ENCODE assay signal across 8 cellular contexts in the genomic region with DNA sequence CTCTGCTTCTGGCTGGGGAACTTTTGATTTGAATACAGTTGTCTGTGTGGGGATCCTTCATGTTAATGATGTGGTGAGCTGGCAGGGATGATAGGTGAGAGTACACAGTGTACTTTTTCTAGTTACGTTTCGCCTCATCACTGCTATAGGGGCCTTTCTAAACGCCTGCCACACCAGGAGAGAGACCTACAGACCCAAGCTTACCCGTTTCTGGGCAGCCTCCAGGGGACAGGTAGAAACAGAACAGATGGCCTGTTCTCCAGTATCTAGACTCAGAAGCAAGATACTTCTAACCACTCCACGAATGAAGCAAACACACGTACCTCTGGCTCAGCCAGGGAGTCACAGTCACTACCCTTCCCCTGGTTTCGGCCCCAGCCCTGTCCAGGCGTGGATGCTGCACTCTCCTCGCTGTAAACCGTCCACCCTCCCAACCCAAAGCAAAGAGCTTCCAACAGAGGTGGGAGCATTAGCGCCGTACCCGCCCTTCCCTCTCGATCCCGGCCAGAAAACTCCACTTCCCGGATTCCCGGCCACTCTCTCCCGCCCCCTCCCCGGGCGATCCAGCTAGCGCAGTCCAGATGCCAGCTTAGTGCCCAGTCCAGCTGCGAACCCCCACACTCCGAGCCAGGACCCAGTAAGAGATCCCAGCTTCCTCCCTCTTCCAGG. TPM values are rescaled to one million over a fixed set of nuclear protein-coding genes. Genes with fewer than 3 reads are reported as not detected.
DNase-seq lines count a peak whose midpoint lies in the region; ATAC-seq and TF ChIP-seq lines count a peak whose summit lies in the region.

No MANE protein-coding gene starts in this region.

- H3K4me1 ChIP-seq in CD8-positive, alpha-beta T cell (ENCODE audit: insufficient read depth, low read length) = peaks cover 53% of the 10 kb centered on the region
- H3K4me1 ChIP-seq in mesodermal cell (ENCODE audit: control insufficient read depth, insufficient read depth, low read length, poor library complexity, severe bottlenecking) = peaks cover 16% of the 10 kb centered on the region
- peaks cover 3 to 43% (median 40%) of the 10 kb centered on the region in 5 donors for H3K4me1 ChIP-seq in subcutaneous abdominal adipose tissue (ENCODE audit: control insufficient read depth in 5 of 5, insufficient read depth in 5 of 5, low read length in 5 of 5)

- H3K27ac Mint-ChIP-seq in CD8-positive, alpha-beta T cell = peak overlapping the region; percentile 83
- H3K27ac Mint-ChIP-seq in T-helper 1 cell treated with Interleukin-12 subunit alpha and Interleukin-12 subunit beta and Interleukin-4 antibody, amounts not matched to agents 30 μg/mL and 1 μg/mL, for 36 hours = peak overlapping the region; percentile 95

- peaks cover 73% of the 10 kb centered on the region for H3K4me1 Mint-ChIP-seq in CD8-positive, alpha-beta T cell (ENCODE audit: low read depth)
- H3K4me1 Mint-ChIP-seq in T-helper 1 cell treated with Interleukin-12 subunit alpha and Interleukin-12 subunit beta and Interleukin-4 antibody, amounts not matched to agents 30 μg/mL and 1 μg/mL, for 36 hours (ENCODE audit: low read depth) = peaks cover 53% of the 10 kb centered on the region

- no peaks in the 10 kb centered on the region for H3K27me3 ChIP-seq in CD8-positive, alpha-beta T cell (ENCODE audit: insufficient read depth, low read length)
- H3K27me3 ChIP-seq in subcutaneous abdominal adipose tissue (ENCODE audit: control insufficient read depth in 5 of 5, insufficient read depth in 4 of 5, low read length in 5 of 5) = no peaks in the 10 kb centered on the region

- no peak for ATAC-seq in CD8-positive, alpha-beta T cell
- ATAC-seq in HG03139 (IDR thresholded peaks at IDR 0.05; ENCODE audit: unreplicated experiment) = peak; percentile 39

- peak overlapping the region; percentile 51 to 96 (median 86) for H3K9ac ChIP-seq in subcutaneous abdominal adipose tissue (ENCODE audit: low read length in 5 of 5)

- TF ChIP-seq CTCF in CD8-positive, alpha-beta T cell (IDR thresholded peaks at IDR 0.05) = no peak

- H3K36me3 Mint-ChIP-seq in CD8-positive, alpha-beta T cell = peaks cover 21% of the 10 kb centered on the region
- peaks cover 25% of the 10 kb centered on the region for H3K36me3 Mint-ChIP-seq in T-helper 1 cell treated with Interleukin-12 subunit alpha and Interleukin-12 subunit beta and Interleukin-4 antibody, amounts not matched to agents 30 μg/mL and 1 μg/mL, for 36 hours (ENCODE audit: low read depth)

- H3K9me3 ChIP-seq in CD8-positive, alpha-beta T cell (ENCODE audit: low read length) = no peaks in the 10 kb centered on the region
- H3K9me3 ChIP-seq in mesodermal cell (ENCODE audit: control insufficient read depth, low read length) (no peaks in the 10 kb centered on the region), subcutaneous abdominal adipose tissue (ENCODE audit: control insufficient read depth in 5 of 5, low read length in 5 of 5) (no peaks in the 10 kb centered on the region)

- 0 to 1% methylated on average over 19 to 21 of the region's 23 CpGs for WGBS in mesodermal cell (ENCODE audit: insufficient coverage in 2 of 2), 2 experiments

- POLR2A ChIA-PET in CD8-positive, alpha-beta T cell (lab: Charles Lee) = interaction anchor here (1.8 kb wide), 1 partner anchor 11 kb away, joined by 5 read pairs; no protein-coding TSS in a partner anchor

- H3K4me3 ChIP-seq in CD8-positive, alpha-beta T cell (ENCODE audit: low read depth, low read length) = peak overlapping the region; percentile 84
- H3K4me3 ChIP-seq in mesodermal cell (ENCODE audit: extremely low read depth, insufficient read depth, low read length, poor library complexity, severe bottlenecking) = peak overlapping the region; percentile 100
- peak overlapping the region; percentile 74 to 98 (median 95) for H3K4me3 ChIP-seq in subcutaneous abdominal adipose tissue (ENCODE audit: low read depth in 1 of 5, low read length in 5 of 5)

- no peaks in the 10 kb centered on the region for H3K27me3 Mint-ChIP-seq in CD8-positive, alpha-beta T cell (ENCODE audit: low read depth)
- H3K27me3 Mint-ChIP-seq in T-helper 1 cell treated with Interleukin-12 subunit alpha and Interleukin-12 subunit beta and Interleukin-4 antibody, amounts not matched to agents 30 μg/mL and 1 μg/mL, for 36 hours (ENCODE audit: low read depth) = no peaks in the 10 kb centered on the region

- H3K27ac ChIP-seq in CD8-positive, alpha-beta T cell (ENCODE audit: low read depth, low read length) = peak overlapping the region; percentile 77
- H3K27ac ChIP-seq in mesodermal cell (ENCODE audit: low read depth, low read length, severe bottlenecking) (peak overlapping the region; percentile 19), subcutaneous abdominal adipose tissue (ENCODE audit: low read depth, low read length) (peak overlapping the region; percentile 97)

- H3K9me3 Mint-ChIP-seq in CD8-positive, alpha-beta T cell = no peaks in the 10 kb centered on the region
- H3K9me3 Mint-ChIP-seq in T-helper 1 cell treated with Interleukin-12 subunit alpha and Interleukin-12 subunit beta and Interleukin-4 antibody, amounts not matched to agents 30 μg/mL and 1 μg/mL, for 36 hours = no peaks in the 10 kb centered on the region

- H3K4me3 Mint-ChIP-seq in CD8-positive, alpha-beta T cell = peak overlapping the region; percentile 95
- peak overlapping the region; percentile 98 for H3K4me3 Mint-ChIP-seq in T-helper 1 cell treated with Interleukin-12 subunit alpha and Interleukin-12 subunit beta and Interleukin-4 antibody, amounts not matched to agents 30 μg/mL and 1 μg/mL, for 36 hours

- CTCF ChIA-PET in CD8-positive, alpha-beta T cell (lab: Charles Lee) = interaction anchor here (0.8 to 2.7 kb wide), 4 partner anchors 15 to 279 kb away, joined by 3 to 16 read pairs (median 6); no protein-coding TSS in a partner anchor

- peak in 1 of 7 experiments; percentile 34 for DNase-seq in CD8-positive, alpha-beta T cell
- DNase-seq in ecto neural progenitor cell (ENCODE audit: low spot score) = peak; percentile 66
- DNase-seq in mesenteric fat pad (ENCODE audit: low spot score) = no peak

- no peaks in the 10 kb centered on the region for H3K36me3 ChIP-seq in CD8-positive, alpha-beta T cell (ENCODE audit: insufficient read depth, low read length)
- H3K36me3 ChIP-seq in mesodermal cell (ENCODE audit: control insufficient read depth, insufficient read depth, low read length) (peaks cover 14% of the 10 kb centered on the region), subcutaneous abdominal adipose tissue (ENCODE audit: control insufficient read depth in 5 of 5, insufficient read depth in 5 of 5, low read length in 5 of 5) (no peaks in the 10 kb centered on the region)

- peak; percentile 23 for TF ChIP-seq POLR2A in GM19099 (IDR thresholded peaks at IDR 0.05; ENCODE audit: extremely low read depth, insufficient read length, low read depth)

- intact Hi-C loops in CD8-positive, alpha-beta T cell (cut with DNase I, micrococcal nuclease) = loop anchor here (2.0 to 5.0 kb wide), 7 partner anchors 73 to 1997 kb away; a partner anchor contains a TSS

RNA-seq across cellular contexts. Expression of a gene that starts 1.2 kb away (rescaled TPM):
- 10 to 100 TPM; 21.6 to 23.7 TPM for total RNA-seq in CD8-positive, alpha-beta T cell
- 25.7 TPM for polyA plus RNA-seq in mesodermal cell (2013, experiment 1 of 2)
- 27.1 TPM for polyA plus RNA-seq in mesodermal cell (2013, experiment 2 of 2)
- 31.2 TPM for total RNA-seq in mesenteric fat pad

Comparison
In these comparisons a context has a peak if more than half of its experiments do, and no peak if none do; other contexts are left out.
1. H3K27ac ChIP-seq: peak in every context shown above with its lines; median percentile 97 in subcutaneous abdominal adipose tissue; 77 in CD8-positive, alpha-beta T cell; 19 in mesodermal cell.